Comparison of ENCODE assay signal across 17 cellular contexts in genomic region chr10:72092987-72093386, GRCh38. TPM values are rescaled to one million over a fixed set of nuclear protein-coding genes. Genes with fewer than 3 reads are reported as not detected.
DNase-seq lines count a peak whose midpoint lies in the region; ATAC-seq, FAIRE-seq and TF ChIP-seq lines count a peak whose summit lies in the region.
"Had no signal": no experiment of that assay in that cellular context is flagged by ENCODE, and none has a peak within 500 bp of the region (broad histone marks: within the 10 kb centered on the region; RNA-seq: fewer than 3 reads in every experiment).

No MANE protein-coding gene starts in this region.

- H3K4me2 ChIP-seq in K562 (ENCODE audit: insufficient read depth, low read length): no peak overlapping the region

- H3K27ac ChIP-seq in HEK293 (ENCODE audit: extremely low read depth, low read depth, low read length): no peak overlapping the region
- no peak overlapping the region for H3K27ac ChIP-seq in K562 (ENCODE audit: extremely low read depth, low read depth, low read length)
- H3K27ac ChIP-seq in testis: no peak overlapping the region
- H3K27ac ChIP-seq: GM23248, HL-60 had no signal

- intact Hi-C loops in K562 (cut with micrococcal nuclease) (no loop called here), testis (cut with DNase I; ENCODE audit: low total_unique reads) (no loop called here)

- no peaks in the 10 kb centered on the region for H3K79me2 ChIP-seq in K562 (ENCODE audit: control insufficient read depth, insufficient read depth, low read length)

- BruUV-seq in K562 (replicated peaks; lab: Mats Ljungman, UMichigan): no TSS peak

- H3K27ac Mint-ChIP-seq in activated T-cell treated with anti-CD3 and anti-CD28 coated beads, Interleukin-2, amount 50 U/mL, for 72 hours: no peak overlapping the region
- H3K27ac Mint-ChIP-seq: B cell had no signal

- ATAC-seq in activated T-cell treated with anti-CD3 and anti-CD28 coated beads, Interleukin-2, amount 50 U/mL, for 72 hours (replicated peaks in 1 of 2): peak; percentile 15 to 19
- ATAC-seq in K562 (peak; percentile 20), HG02588 (IDR thresholded peaks at IDR 0.05; ENCODE audit: unreplicated experiment) (no peak), HG02642 (IDR thresholded peaks at IDR 0.05; ENCODE audit: poor library complexity, unreplicated experiment) (no peak)
- ATAC-seq: GM12878 had no signal

- no peak for TF ChIP-seq POLR2A in K562 (conservative IDR thresholded peaks at IDR 0.05)
- TF ChIP-seq POLR2A in testis (IDR thresholded peaks at IDR 0.05): no peak

- in situ Hi-C loops in K562 (cut with MboI): no loop called here

- H3K36me3 ChIP-seq in HEK293 (ENCODE audit: control insufficient read depth in 2 of 2, insufficient read depth in 1 of 2, low read length in 2 of 2) (peaks cover 0 to 3% of the 10 kb centered on the region in 2 experiments; a peak in 1 of 3 replicates), K562 (ENCODE audit: control insufficient read depth, insufficient read depth, low read length) (peaks cover 14% of the 10 kb centered on the region; the same call in 2 of the 3 replicates), testis (ENCODE audit: low read depth, missing control alignments) (no peaks in the 10 kb centered on the region)

- no peak for TF ChIP-seq EP300 in K562 (IDR thresholded peaks at IDR 0.05; ENCODE audit: low read length)

- no peaks in the 10 kb centered on the region for H3K27me3 Mint-ChIP-seq in activated T-cell treated with anti-CD3 and anti-CD28 coated beads, Interleukin-2, amount 50 U/mL, for 72 hours (ENCODE audit: low read depth)
- H3K27me3 Mint-ChIP-seq: B cell had no signal

- WGBS in K562 (ENCODE audit: insufficient coverage, low coverage, missing lambda C conversion rate): 50% methylated on average over 2 of the region's 2 CpGs
- 94 to 97% methylated on average over 2 of the region's 2 CpGs for WGBS in testis, 2 donors

- no peak for TF ChIP-seq CTCF in HEK293 (tag by site-specific recombination; IDR thresholded peaks at IDR 0.05)
- no peak for TF ChIP-seq CTCF in K562 (IDR thresholded peaks at IDR 0.05 in 2 of 3, conservative IDR thresholded peaks at IDR 0.05 in 1 of 3; ENCODE audit: insufficient read depth in 2 of 3, low read depth in 1 of 3, low read length in 3 of 3)
- no peak for TF ChIP-seq CTCF in testis (IDR thresholded peaks at IDR 0.05)

- no peaks in the 10 kb centered on the region for H3K9me3 ChIP-seq in HEK293 (ENCODE audit: control insufficient read depth, insufficient read depth, low read depth, low read length)
- no peaks in the 10 kb centered on the region for H3K9me3 ChIP-seq in K562 (replicated peaks; ENCODE audit: control insufficient read depth, insufficient read depth, low read depth, low read length)
- no peaks in the 10 kb centered on the region for H3K9me3 ChIP-seq in testis

- H3K9ac ChIP-seq in K562 (ENCODE audit: insufficient read depth in 1 of 2, low read depth in 2 of 2, low read length in 2 of 2): no peak overlapping the region
- H3K9ac ChIP-seq: GM23248 had no signal

- CTCF ChIA-PET in HEK293 (lab: Yijun Ruan, JAX) (interaction anchor here (0.9 to 2.1 kb wide), 3 partner anchors 10 to 197 kb away, joined by 3 to 8 read pairs (median 6); no protein-coding TSS in a partner anchor), K562 (lab: Yijun Ruan, JAX; ENCODE audit: low intra/inter-chr PET ratio) (no interaction called here)

- FAIRE-seq in K562 (lab: Jason Lieb, UNC): no peak
- FAIRE-seq: A204.1, GM12878, GM18507 had no signal

- POLR2A ChIA-PET in HEK293 (lab: Yijun Ruan, JAX): no interaction called here
- POLR2A ChIA-PET in K562 (lab: Yijun Ruan, JAX): interaction anchor here (0.7 to 1.6 kb wide), 5 partner anchors 8 to 214 kb away, joined by 3 to 7 read pairs (median 4); no protein-coding TSS in a partner anchor

- no peaks in the 10 kb centered on the region for H4K20me1 ChIP-seq in K562 (replicated peaks; ENCODE audit: control insufficient read depth, insufficient read depth, low read length)

- H3K4me1 ChIP-seq in HEK293 (ENCODE audit: control insufficient read depth, insufficient read depth, low read length) (peaks cover 29% of the 10 kb centered on the region), K562 (replicated peaks in 1 of 2; ENCODE audit: control insufficient read depth in 2 of 2, insufficient read depth in 2 of 2, low read length in 2 of 2) (peaks cover 17 to 29% of the 10 kb centered on the region in 2 experiments), testis (peaks cover 27% of the 10 kb centered on the region)

- H3K4me3 ChIP-seq in HEK293 (ENCODE audit: low read depth, low read length): no peak overlapping the region
- no peak overlapping the region for H3K4me3 ChIP-seq in K562
- H3K4me3 ChIP-seq in testis: no peak overlapping the region
- H3K4me3 ChIP-seq: GM12878, GM23248 had no signal

- no peak overlapping the region for H2AFZ ChIP-seq in K562 (ENCODE audit: low read depth, low read length)
- H2AFZ ChIP-seq: GM23248 had no signal

- DNase-seq in activated T-cell treated with anti-CD3 and anti-CD28 coated beads, Interleukin-2, amount 50 U/mL, for 72 hours: no peak
- no peak for DNase-seq in activated T-cell treated with anti-CD3 and anti-CD28 coated beads, Interleukin-2, amount 50 U/mL, for 1 hour
- DNase-seq in K562 (ENCODE audit: extremely low read depth in 1 of 4, low spot score in 3 of 4) (no peak), testis (peak; percentile 1)
- DNase-seq: C1 segment of cervical spinal cord; CD4-positive, alpha-beta memory T cell; DMS79; GM23248; H7 had no signal

- H3K9me1 ChIP-seq in K562 (ENCODE audit: control insufficient read depth, insufficient read depth, low read length): no peaks in the 10 kb centered on the region

- peaks cover 74% of the 10 kb centered on the region for H3K4me1 Mint-ChIP-seq in activated T-cell treated with anti-CD3 and anti-CD28 coated beads, Interleukin-2, amount 50 U/mL, for 72 hours (ENCODE audit: low read depth)

- H3K36me3 Mint-ChIP-seq in activated T-cell treated with anti-CD3 and anti-CD28 coated beads, Interleukin-2, amount 50 U/mL, for 72 hours (ENCODE audit: insufficient read depth in 2 of 2): peaks cover 9 to 15% of the 10 kb centered on the region in 2 donors

- TF ChIP-seq RAD21 in K562 (CRISPR knock-in tag; conservative IDR thresholded peaks at IDR 0.05 in 1 of 2, IDR thresholded peaks at IDR 0.05 in 1 of 2): no peak

- no peaks in the 10 kb centered on the region for H3K9me3 Mint-ChIP-seq in activated T-cell treated with anti-CD3 and anti-CD28 coated beads, Interleukin-2, amount 50 U/mL, for 72 hours

- H3K27me3 ChIP-seq in K562 (ENCODE audit: control insufficient read depth in 2 of 2, insufficient read depth in 2 of 2, low read length in 2 of 2): no peaks in the 10 kb centered on the region
- H3K27me3 ChIP-seq in testis: no peaks in the 10 kb centered on the region

- no peak overlapping the region for H3K4me3 Mint-ChIP-seq in activated T-cell treated with anti-CD3 and anti-CD28 coated beads, Interleukin-2, amount 50 U/mL, for 72 hours
- H3K4me3 Mint-ChIP-seq: B cell; CD4-positive, alpha-beta memory T cell had no signal

TF ChIP-seq in HEK293, 187 proteins besides CTCF, POLR2A, EP300 and RAD21 (continues in another document):
- no peak for TF ChIP-seq ZSCAN30 (tag by site-specific recombination; IDR thresholded peaks at IDR 0.05)

TF ChIP-seq in K562, 482 proteins besides CTCF, POLR2A, EP300 and RAD21 (continues in another document):
- TF ChIP-seq, protein P1, sequence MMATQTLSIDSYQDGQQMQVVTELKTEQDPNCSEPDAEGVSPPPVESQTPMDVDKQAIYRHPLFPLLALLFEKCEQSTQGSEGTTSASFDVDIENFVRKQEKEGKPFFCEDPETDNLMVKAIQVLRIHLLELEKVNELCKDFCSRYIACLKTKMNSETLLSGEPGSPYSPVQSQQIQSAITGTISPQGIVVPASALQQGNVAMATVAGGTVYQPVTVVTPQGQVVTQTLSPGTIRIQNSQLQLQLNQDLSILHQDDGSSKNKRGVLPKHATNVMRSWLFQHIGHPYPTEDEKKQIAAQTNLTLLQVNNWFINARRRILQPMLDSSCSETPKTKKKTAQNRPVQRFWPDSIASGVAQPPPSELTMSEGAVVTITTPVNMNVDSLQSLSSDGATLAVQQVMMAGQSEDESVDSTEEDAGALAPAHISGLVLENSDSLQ (IDR thresholded peaks at IDR 0.05): peak; percentile 50
- TF ChIP-seq TARDBP (IDR thresholded peaks at IDR 0.05): no peak
- no peak for TF ChIP-seq ZNF512 (tag; IDR thresholded peaks at IDR 0.05)

RNA-seq across cellular contexts. Expression of gene SPOCK2, which starts 4.6 kb away (rescaled TPM):
- 100 to 1,000 TPM; 253 to 291 TPM for total RNA-seq in activated T-cell treated with anti-CD3 and anti-CD28 coated beads, Interleukin-2, amount 50 U/mL, for 72 hours
- total RNA-seq in K562 (2011; cell fraction: chromatin; rRNA removed; ENCODE audit: low replicate concordance): 0.46 and 1.2 TPM in 2 replicates
- total RNA-seq in K562 (2011; cell fraction: nucleolus; rRNA removed): 0.67 and 0.79 TPM in 2 replicates
- total RNA-seq in K562 (2011; cell fraction: nucleoplasm; rRNA removed): 0.59 and 1.1 TPM in 2 replicates
- total RNA-seq in K562 (2014; rRNA removed): 0.04 and 0.82 TPM in 2 replicates
- 0.11 and 0.38 TPM in 2 replicates for total RNA-seq in K562 (2014; rRNA removed; fragmentation: Illumina TruSeq; extraction: Trizol)
- 0.11 and 0.19 TPM in 2 replicates for total RNA-seq in K562 (2015; rRNA removed; fragmentation: Illumina TruSeq; extraction: Trizol)
- 0.63 and 0.86 TPM in 2 replicates for total RNA-seq in K562 (2021)
- polyA plus RNA-seq in K562 (2011; rRNA removed): 0.04 and 0.09 TPM in 2 replicates
- 0.04 and 0.31 TPM in 2 replicates for polyA plus RNA-seq in K562 (2011; cell fraction: cytosol; rRNA removed)
- 0.30 and 0.63 TPM in 2 replicates for polyA plus RNA-seq in K562 (2011; cell fraction: nucleus; rRNA removed)
- polyA plus RNA-seq in K562 (2012): 0.17 and 0.46 TPM in 2 replicates
- polyA plus RNA-seq in K562 (2014; fragmentation: Illumina TruSeq; extraction: Trizol): 0.08 and 0.09 TPM in 2 replicates
- not detected for polyA plus RNA-seq in K562 (2014; fragmentation: Nextera tagmentation; extraction: Ambion mirVana)
- 0.12 and 0.52 TPM in 2 replicates for polyA plus RNA-seq in K562 (2014; rRNA removed)
- polyA minus RNA-seq in K562 (2011; rRNA and poly(A)+ RNA removed): 0.04 and 0.18 TPM in 2 replicates
- polyA minus RNA-seq in K562 (2011; cell fraction: cytosol; rRNA and poly(A)+ RNA removed): not detected in 2 replicates
- 0.27 and 0.44 TPM in 2 replicates for polyA minus RNA-seq in K562 (2011; cell fraction: nucleus; rRNA and poly(A)+ RNA removed)
- 100 to 1,000 TPM; 113 to 212 TPM for total RNA-seq in testis
- polyA plus RNA-seq in testis (ENCODE audit: insufficient read depth, low read depth, low replicate concordance): 73.6 TPM
- total RNA-seq: GM23248 had no signal

Comparison
In these comparisons a context has a peak if more than half of its experiments do, and no peak if none do; other contexts are left out.
1. ATAC-seq: peak in activated T-cell treated with anti-CD3 and anti-CD28 coated beads, Interleukin-2, amount 50 U/mL, for 72 hours (2 of 2) and K562 (single experiment); none in HG02588 (single experiment) and HG02642 (single experiment).
2. RNA of gene SPOCK2, which starts 4.6 kb away (total RNA-seq): 253 to 291 TPM in activated T-cell treated with anti-CD3 and anti-CD28 coated beads, Interleukin-2, amount 50 U/mL, for 72 hours and 113 to 212 TPM in testis; 0.04 to 1.2 TPM in K562; every median in the first group is over 10 times any median in the second.